In the genomic region with DNA sequence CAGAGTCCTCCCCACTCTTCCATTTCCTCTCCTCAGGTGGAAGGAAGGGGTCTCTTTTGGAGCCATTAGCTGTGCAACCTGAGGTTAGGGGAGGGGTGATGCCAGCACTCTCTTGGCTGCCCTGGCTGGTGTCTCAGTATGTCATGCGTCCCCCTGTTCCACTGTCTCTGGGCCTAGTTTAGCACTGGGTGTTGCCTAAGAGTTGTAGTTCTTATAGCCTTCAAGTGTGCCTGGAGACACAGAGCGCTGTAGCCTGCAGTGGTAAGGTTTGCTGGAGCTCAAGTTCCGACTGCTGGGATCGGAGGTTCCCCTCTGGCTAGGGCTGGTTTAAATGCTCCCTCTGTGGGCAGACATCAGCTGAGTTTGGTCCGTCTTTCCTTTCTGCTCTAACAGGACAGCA, we compare ENCODE assay signal across 25 cellular contexts. TPM values are rescaled to one million over a fixed set of nuclear protein-coding genes. Genes with fewer than 3 reads are reported as not detected.
"Had no signal": no experiment of that assay in that cellular context is flagged by ENCODE, and none has a peak within 500 bp of the region (broad histone marks: within the 10 kb centered on the region; RNA-seq: fewer than 3 reads in every experiment).

No MANE protein-coding gene starts in this region.

- H3K27me3 ChIP-seq: SJSA1 had no signal

- H3K27ac ChIP-seq: PC-9, SJSA1, SK-N-MC had no signal

- H3K36me3 ChIP-seq: SJSA1 had no signal

- DNase-seq: KBM-7, MV-4-11, NCI-H1048, NCI-H1105, NCI-H1417, NCI-H146, NCI-H1694 treated with DMSO at 0.1 percent for 48 hours, NCI-H1930, NCI-H2081, NCI-H2107, NCI-H2227 treated with DMSO at 0.1 percent for 48 hours, NCI-H524, NCI-H526 treated with DMSO at 0.1 percent for 48 hours, NCI-H774, OCI-M1, PC-9, Right ventricle myocardium superior, RPMI8226, SIG-M5 had no signal

- H3K4me3 ChIP-seq: PC-9, SJSA1, SK-N-MC had no signal

- H3K9me3 ChIP-seq: SJSA1 had no signal

- H3K4me2 ChIP-seq: PC-9 had no signal

- H3K4me1 ChIP-seq: SJSA1 had no signal

- H2AFZ ChIP-seq: PC-9 had no signal

RNA-seq across cellular contexts. Expression of a gene that starts 20.9 kb away (rescaled TPM):
- total RNA-seq: HT-29, LHCN-M2, MCF 10A, NCI-H460, PC-9, Right ventricle myocardium superior, SJSA1 had no signal

RNA-seq across cellular contexts. Expression of a gene that starts 36.9 kb away (rescaled TPM):
- total RNA-seq: HT-29, LHCN-M2, MCF 10A, NCI-H460, PC-9, Right ventricle myocardium superior, SJSA1 had no signal

RNA-seq across cellular contexts. Expression of a gene that starts 52.2 kb away (rescaled TPM):
- total RNA-seq: HT-29, LHCN-M2, MCF 10A, NCI-H460, PC-9, Right ventricle myocardium superior, SJSA1 had no signal
